1 cellular context compared by ENCODE assay signal in genomic region chr2:191863988-191864387, GRCh38.
TF ChIP-seq lines count a peak whose summit lies in the region.

No MANE protein-coding gene starts in this region.

TF ChIP-seq in HCT116, 20 proteins besides CTCF, POLR2A, EP300 and RAD21:
- no peak for TF ChIP-seq JUND (IDR thresholded peaks at IDR 0.05)
- TF ChIP-seq SRF (IDR thresholded peaks at IDR 0.05; ENCODE audit: low read depth) = no peak
- TF ChIP-seq, protein P1, sequence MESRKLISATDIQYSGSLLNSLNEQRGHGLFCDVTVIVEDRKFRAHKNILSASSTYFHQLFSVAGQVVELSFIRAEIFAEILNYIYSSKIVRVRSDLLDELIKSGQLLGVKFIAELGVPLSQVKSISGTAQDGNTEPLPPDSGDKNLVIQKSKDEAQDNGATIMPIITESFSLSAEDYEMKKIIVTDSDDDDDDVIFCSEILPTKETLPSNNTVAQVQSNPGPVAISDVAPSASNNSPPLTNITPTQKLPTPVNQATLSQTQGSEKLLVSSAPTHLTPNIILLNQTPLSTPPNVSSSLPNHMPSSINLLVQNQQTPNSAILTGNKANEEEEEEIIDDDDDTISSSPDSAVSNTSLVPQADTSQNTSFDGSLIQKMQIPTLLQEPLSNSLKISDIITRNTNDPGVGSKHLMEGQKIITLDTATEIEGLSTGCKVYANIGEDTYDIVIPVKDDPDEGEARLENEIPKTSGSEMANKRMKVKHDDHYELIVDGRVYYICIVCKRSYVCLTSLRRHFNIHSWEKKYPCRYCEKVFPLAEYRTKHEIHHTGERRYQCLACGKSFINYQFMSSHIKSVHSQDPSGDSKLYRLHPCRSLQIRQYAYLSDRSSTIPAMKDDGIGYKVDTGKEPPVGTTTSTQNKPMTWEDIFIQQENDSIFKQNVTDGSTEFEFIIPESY (IDR thresholded peaks at IDR 0.05; ENCODE audit: extremely low read depth, insufficient replicate concordance, low read length) = no peak
- TF ChIP-seq SIN3A (IDR thresholded peaks at IDR 0.05; ENCODE audit: low read depth) = no peak
- no peak for TF ChIP-seq ZNF274 (IDR thresholded peaks at IDR 0.05; ENCODE audit: low read depth, low read length)
- no peak for TF ChIP-seq EZH2phosphoT487 (IDR thresholded peaks at IDR 0.05; ENCODE audit: borderline replicate concordance)
- no peak for TF ChIP-seq REST (IDR thresholded peaks at IDR 0.05; ENCODE audit: low read depth)
- no peak for TF ChIP-seq TCF7L2 (IDR thresholded peaks at IDR 0.05; ENCODE audit: borderline replicate concordance, extremely low read depth, insufficient read depth, insufficient read length)
- no peak for TF ChIP-seq ATF3 (IDR thresholded peaks at IDR 0.05)
- TF ChIP-seq YY1 (IDR thresholded peaks at IDR 0.05; ENCODE audit: extremely low read depth, insufficient replicate concordance, low read depth, low read length) = no peak
- TF ChIP-seq EZH2 (IDR thresholded peaks at IDR 0.05) = no peak
- no peak for TF ChIP-seq ELF1 (IDR thresholded peaks at IDR 0.05; ENCODE audit: borderline replicate concordance, low read depth)
- TF ChIP-seq SP1 (IDR thresholded peaks at IDR 0.05; ENCODE audit: low read depth) = no peak
- no peak for TF ChIP-seq CBX3 (IDR thresholded peaks at IDR 0.05; ENCODE audit: low read depth)
- TF ChIP-seq CEBPB (IDR thresholded peaks at IDR 0.05; ENCODE audit: low read depth) = no peak
- TF ChIP-seq, protein P2, sequence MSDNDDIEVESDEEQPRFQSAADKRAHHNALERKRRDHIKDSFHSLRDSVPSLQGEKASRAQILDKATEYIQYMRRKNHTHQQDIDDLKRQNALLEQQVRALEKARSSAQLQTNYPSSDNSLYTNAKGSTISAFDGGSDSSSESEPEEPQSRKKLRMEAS (IDR thresholded peaks at IDR 0.05) = no peak
- TF ChIP-seq ZFX (IDR thresholded peaks at IDR 0.05) = no peak
- no peak for TF ChIP-seq POLR2AphosphoS5 (IDR thresholded peaks at IDR 0.05; ENCODE audit: low read depth, low read length)
